ENCODE assay signal across 19 cellular contexts in the genomic region with DNA sequence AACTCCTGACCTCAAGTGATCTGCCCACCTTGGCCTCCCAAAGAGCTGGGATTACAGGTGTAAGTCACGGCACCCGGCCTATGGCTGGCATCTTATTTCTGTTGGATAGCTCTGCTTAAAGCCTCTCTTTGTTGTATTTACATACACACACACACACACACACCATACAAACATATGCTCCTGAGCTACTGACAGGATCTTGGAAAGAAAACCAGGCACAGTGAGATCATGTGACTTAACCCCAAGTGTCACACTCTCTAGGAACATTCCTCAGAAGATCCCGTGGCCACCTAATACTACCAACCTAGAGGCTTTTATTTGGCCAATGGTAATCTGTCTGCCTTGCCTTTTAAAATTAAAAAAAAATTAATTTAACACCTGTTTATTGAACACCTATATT.
DNase-seq lines count a peak whose midpoint lies in the region; ATAC-seq, FAIRE-seq and TF ChIP-seq lines count a peak whose summit lies in the region.
"Had no signal": no experiment of that assay in that cellular context is flagged by ENCODE, and none has a peak within 500 bp of the region (broad histone marks: within the 10 kb centered on the region; RNA-seq: fewer than 3 reads in every experiment).

No MANE protein-coding gene starts in this region.

- no peak overlapping the region for H3K14ac ChIP-seq in mesenchymal stem cell (ENCODE audit: low read length in 2 of 2)

- no peak overlapping the region for H2AK5ac ChIP-seq in mesenchymal stem cell (ENCODE audit: low read length, severe bottlenecking)

- H3K4me1 ChIP-seq in HepG2 (ENCODE audit: insufficient read depth, low read length): peaks cover 39% of the 10 kb centered on the region
- no peaks in the 10 kb centered on the region for H3K4me1 ChIP-seq in right lobe of liver
- H3K4me1 ChIP-seq in esophagus squamous epithelium: peaks cover 30 to 97% (median 55%) of the 10 kb centered on the region in 3 donors
- H3K4me1 ChIP-seq in mesenchymal stem cell (ENCODE audit: control insufficient read depth, insufficient read depth, low read depth, low read length): peaks cover 4% of the 10 kb centered on the region
- peaks cover 86% of the 10 kb centered on the region for H3K4me1 ChIP-seq in vagina
- no peaks in the 10 kb centered on the region for H3K4me1 ChIP-seq in HAP-1

- H4K91ac ChIP-seq in mesenchymal stem cell (ENCODE audit: low read length): no peak overlapping the region

- no peak overlapping the region for H2AFZ ChIP-seq in HepG2 (ENCODE audit: low read length)
- no peak overlapping the region for H2AFZ ChIP-seq in mesenchymal stem cell (ENCODE audit: low read depth, low read length)

- POLR2A ChIA-PET in HepG2 (lab: Yijun Ruan, JAX): no interaction called here

- H3K23ac ChIP-seq in mesenchymal stem cell (ENCODE audit: low read length in 2 of 2): no peak overlapping the region

- no peaks in the 10 kb centered on the region for H3K36me3 ChIP-seq in HepG2 (replicated peaks in 1 of 2; ENCODE audit: control insufficient read depth in 1 of 2, insufficient read depth in 2 of 2, low read length in 2 of 2)
- H3K36me3 ChIP-seq in right lobe of liver: no peaks in the 10 kb centered on the region
- H3K36me3 ChIP-seq in esophagus squamous epithelium: no peaks in the 10 kb centered on the region
- no peaks in the 10 kb centered on the region for H3K36me3 ChIP-seq in mesenchymal stem cell (ENCODE audit: control insufficient read depth in 1 of 2, insufficient read depth in 2 of 2, low read depth in 1 of 2, low read length in 2 of 2)
- H3K36me3 ChIP-seq in vagina: no peaks in the 10 kb centered on the region
- no peaks in the 10 kb centered on the region for H3K36me3 ChIP-seq in HAP-1 (replicated peaks)

- intact Hi-C loops in HepG2 (cut with micrococcal nuclease; ENCODE audit: unreplicated experiment): no loop called here
- intact Hi-C loops in right lobe of liver (cut with DNase I): no loop called here
- intact Hi-C loops in esophagus squamous epithelium (cut with DNase I): no loop called here
- intact Hi-C loops in vagina (cut with DNase I): no loop called here

- no peaks in the 10 kb centered on the region for H3K79me1 ChIP-seq in mesenchymal stem cell (replicated peaks; ENCODE audit: low read length, poor library complexity, severe bottlenecking)

- WGBS in HepG2 (ENCODE audit: low lambda C conversion rate): 61% methylated on average over 3 of the region's 3 CpGs
- 83% methylated on average over 3 of the region's 3 CpGs for WGBS in right lobe of liver (ENCODE audit: insufficient coverage, low coverage, low lambda C conversion rate, missing lambda C conversion rate)
- WGBS in esophagus squamous epithelium, 2 donors: 66 to 86% methylated on average over 3 of the region's 3 CpGs
- WGBS in mesenchymal stem cell: 64% methylated on average over 3 of the region's 3 CpGs

- H3K4ac ChIP-seq in mesenchymal stem cell (ENCODE audit: low read depth in 1 of 2, low read length in 2 of 2): no peak overlapping the region

- no peak for FAIRE-seq in HepG2 (lab: Jason Lieb, UNC)
- FAIRE-seq: D721Med, RCC 7860 had no signal

- no peaks in the 10 kb centered on the region for H4K20me1 ChIP-seq in HepG2 (ENCODE audit: insufficient read depth, low read length)

- H2BK12ac ChIP-seq in mesenchymal stem cell (ENCODE audit: low read length in 2 of 2): no peak overlapping the region

- no peak for TF ChIP-seq POLR2A in HepG2 (IDR thresholded peaks at IDR 0.05; ENCODE audit: insufficient read depth in 1 of 2, low read depth in 2 of 2, low read length in 2 of 2)
- TF ChIP-seq POLR2A in right lobe of liver (IDR thresholded peaks at IDR 0.05): no peak
- TF ChIP-seq POLR2A in esophagus squamous epithelium (IDR thresholded peaks at IDR 0.05): no peak
- TF ChIP-seq POLR2A in vagina (IDR thresholded peaks at IDR 0.05): no peak

- TF ChIP-seq EP300 in HepG2 (IDR thresholded peaks at IDR 0.05; ENCODE audit: low read depth in 2 of 2, low read length in 2 of 2) (no peak), HepG2 (CRISPR knock-in tag; IDR thresholded peaks at IDR 0.05; ENCODE audit: borderline replicate concordance) (no peak)

- H3K79me2 ChIP-seq in HepG2 (ENCODE audit: insufficient read depth, low read length): no peaks in the 10 kb centered on the region

- H3K9me3 ChIP-seq in HepG2 (ENCODE audit: low read length) (no peaks in the 10 kb centered on the region), right lobe of liver (no peaks in the 10 kb centered on the region), esophagus squamous epithelium (no peaks in the 10 kb centered on the region), mesenchymal stem cell (ENCODE audit: control insufficient read depth, low read length) (no peaks in the 10 kb centered on the region), vagina (no peaks in the 10 kb centered on the region), HAP-1 (no peaks in the 10 kb centered on the region)

- H2BK15ac ChIP-seq in mesenchymal stem cell (ENCODE audit: low read depth, poor library complexity, severe bottlenecking): no peak overlapping the region

- TF ChIP-seq RAD21 in HepG2 (CRISPR knock-in tag; IDR thresholded peaks at IDR 0.05): no peak

- H3K9ac ChIP-seq in HepG2 (ENCODE audit: insufficient read depth, low read depth, low read length) (no peak overlapping the region), mesenchymal stem cell (ENCODE audit: low read length) (no peak overlapping the region)

- H4K8ac ChIP-seq in mesenchymal stem cell (ENCODE audit: low read length): no peak overlapping the region

- H3K27ac ChIP-seq in HepG2 (ENCODE audit: extremely low read length, insufficient read depth, low read length) (no peak overlapping the region), right lobe of liver (no peak overlapping the region), esophagus squamous epithelium (peak overlapping the region in 3 of 4 donors; percentile 59 to 84 (median 75)), mesenchymal stem cell (ENCODE audit: low read length, poor library complexity, severe bottlenecking) (no peak overlapping the region), vagina (peak overlapping the region; percentile 85)

- in situ Hi-C loops in HepG2 (cut with HindIII; ENCODE audit: extremely low pct_ligation_motif_present, low pct_unique_long_range_greater_than_20kb): no loop called here
- in situ Hi-C loops in HAP-1 (cut with MboI; ENCODE audit: low sequenced_read_pairs): no loop called here

- TF ChIP-seq CTCF in HepG2 (CRISPR knock-in tag; IDR thresholded peaks at IDR 0.05) (no peak), right lobe of liver (IDR thresholded peaks at IDR 0.05) (no peak), esophagus squamous epithelium (IDR thresholded peaks at IDR 0.05) (no peak), vagina (IDR thresholded peaks at IDR 0.05) (no peak)

- no peak overlapping the region for H3K4me3 ChIP-seq in HepG2 (replicated peaks in 1 of 3; ENCODE audit: insufficient read depth in 1 of 3, low read depth in 2 of 3, low read length in 3 of 3)
- H3K4me3 ChIP-seq in right lobe of liver: no peak overlapping the region
- no peak overlapping the region for H3K4me3 ChIP-seq in esophagus squamous epithelium
- H3K4me3 ChIP-seq in mesenchymal stem cell (ENCODE audit: insufficient read depth in 1 of 2, low read depth in 1 of 2, low read length in 2 of 2): no peak overlapping the region
- H3K4me3 ChIP-seq in vagina: no peak overlapping the region
- H3K4me3 ChIP-seq in HAP-1: no peak overlapping the region

- H2BK120ac ChIP-seq in mesenchymal stem cell (ENCODE audit: low read depth, low read length): no peak overlapping the region

- ATAC-seq in HepG2: no peak
- no peak for ATAC-seq in right lobe of liver
- no peak for ATAC-seq in GM19467 (IDR thresholded peaks at IDR 0.05; ENCODE audit: unreplicated experiment)
- ATAC-seq: CD8-positive, alpha-beta T cell had no signal

- no peak for DNase-seq in HepG2 (ENCODE audit: low spot score)
- no peak for DNase-seq in right lobe of liver
- no peak for DNase-seq in esophagus squamous epithelium (lab: John Stamatoyannopoulos, UW)
- peak; percentile 61 for DNase-seq in mesenchymal stem cell
- peak in 1 of 2 donors; percentile 12 for DNase-seq in vagina (ENCODE audit: extremely low spot score in 2 of 2)
- DNase-seq in NCI-H1930 (lab: John Stamatoyannopoulos, UW): no peak
- DNase-seq in HAP-1 (ENCODE audit: low spot score in 2 of 2): no peak
- DNase-seq: GF-D8, H7, IMR-90, MV-4-11, NCI-H1417 treated with DMSO at 0.1 percent for 48 hours, NCI-H2029 treated with DMSO at 0.1 percent for 48 hours, NCI-H510A, SIG-M5 had no signal

- no peak overlapping the region for H3K18ac ChIP-seq in mesenchymal stem cell (ENCODE audit: low read depth in 1 of 2, low read length in 2 of 2)

- CTCF ChIA-PET in HepG2 (lab: Yijun Ruan, JAX; ENCODE audit: low intra/inter-chr PET ratio, low total read pairs): no interaction called here

- H3K27me3 ChIP-seq in HepG2 (ENCODE audit: control insufficient read depth in 1 of 2, insufficient read depth in 2 of 2, low read length in 2 of 2) (peaks cover 3 to 14% of the 10 kb centered on the region in 2 experiments; a peak in 2 of 5 replicates), right lobe of liver (no peaks in the 10 kb centered on the region), esophagus squamous epithelium (no peaks in the 10 kb centered on the region), mesenchymal stem cell (ENCODE audit: control insufficient read depth in 1 of 2, insufficient read depth in 1 of 2, low read length in 2 of 2) (no peaks in the 10 kb centered on the region), vagina (no peaks in the 10 kb centered on the region), HAP-1 (ENCODE audit: low read depth) (no peaks in the 10 kb centered on the region)

- BruUV-seq in HepG2 (replicated peaks; lab: Mats Ljungman, UMichigan): no TSS peak

- H3K4me2 ChIP-seq in HepG2 (ENCODE audit: low read depth, low read length): no peak overlapping the region
- H3K4me2 ChIP-seq in mesenchymal stem cell (ENCODE audit: low read length, poor library complexity, severe bottlenecking): no peak overlapping the region

- no peak overlapping the region for H2BK5ac ChIP-seq in mesenchymal stem cell (ENCODE audit: low read depth, low read length, poor library complexity, severe bottlenecking)

TF ChIP-seq in HepG2, 621 proteins besides CTCF, POLR2A, EP300 and RAD21:
- TF ChIP-seq BCL6 (CRISPR knock-in tag; IDR thresholded peaks at IDR 0.05): peak; percentile 42; the same call in 1 of the 2 replicates
- TF ChIP-seq NFE2 (CRISPR knock-in tag; IDR thresholded peaks at IDR 0.05): no peak
- TF ChIP-seq PAX8 (CRISPR knock-in tag; IDR thresholded peaks at IDR 0.05; ENCODE audit: borderline replicate concordance): no peak

Comparison
In these comparisons a context has a peak if more than half of its experiments do, and no peak if none do; other contexts are left out.
1. H3K27ac ChIP-seq: peak in esophagus squamous epithelium (3 of 4) and vagina (single experiment); none in HepG2 (single experiment), right lobe of liver (0 of 3) and mesenchymal stem cell (single experiment).